31 cellular contexts compared by ENCODE assay signal in genomic region chr10:133618851-133619250, GRCh38. TPM values are rescaled to one million over a fixed set of nuclear protein-coding genes. Genes with fewer than 3 reads are reported as not detected.
"Had no signal": no experiment of that assay in that cellular context is flagged by ENCODE, and none has a peak within 500 bp of the region (broad histone marks: within the 10 kb centered on the region; RNA-seq: fewer than 3 reads in every experiment).

No MANE protein-coding gene starts in this region.

- H3K4me2 ChIP-seq: hepatocyte had no signal

- H3K4me3 ChIP-seq: esophagus muscularis mucosa, gastrocnemius medialis, heart right ventricle, hepatocyte had no signal

- H3K79me2 ChIP-seq: hepatocyte had no signal

- H3K36me3 ChIP-seq: esophagus muscularis mucosa, gastrocnemius medialis, heart right ventricle, WERI-Rb-1 had no signal

- H3K4me1 ChIP-seq: esophagus muscularis mucosa, foreskin keratinocyte, gastrocnemius medialis, heart right ventricle had no signal

- ATAC-seq: activated CD4-positive, CD25-positive, alpha-beta regulatory T cell treated with anti-CD3 and anti-CD28 coated beads, Interleukin-2, amount 50 U/mL, for 24 hours; activated CD8-positive, alpha-beta T cell treated with anti-CD3 and anti-CD28 coated beads for 36 hours; activated T-cell treated with anti-CD3 and anti-CD28 coated beads, Interleukin-2, amount 50 U/mL, for 4 hours; activated T-helper 17 cell treated with anti-CD3 and anti-CD28 coated beads, Interleukin-2, amount 50 U/mL, for 72 hours; effector memory CD8-positive, alpha-beta T cell; foreskin keratinocyte; gastrocnemius medialis; heart right ventricle had no signal

- H2AFZ ChIP-seq: hepatocyte had no signal

- H3K27me3 ChIP-seq: hepatocyte had no signal

- H3K27ac ChIP-seq: esophagus muscularis mucosa, foreskin keratinocyte, gastrocnemius medialis, heart right ventricle, hepatocyte, WERI-Rb-1 had no signal

- H3K9me3 ChIP-seq: esophagus muscularis mucosa, gastrocnemius medialis had no signal

- DNase-seq: activated B cell treated with CpG ODN at 0.5 μM for 24 hours; activated CD4-positive, alpha-beta T cell treated with anti-CD3 and anti-CD28 coated beads for 48 hours; activated CD4-positive, alpha-beta T cell treated with anti-CD3 and anti-CD28 coated beads, Interleukin-2, amount 50 U/mL, for 1 hour; activated CD4-positive, alpha-beta T cell treated with anti-CD3 and anti-CD28 coated beads, Interleukin-2, amount 50 U/mL, for 48 hours; activated CD8-positive, alpha-beta memory T cell treated with anti-CD3 and anti-CD28 coated beads for 24 hours; activated CD8-positive, alpha-beta T cell treated with anti-CD3 and anti-CD28 coated beads for 36 hours; activated effector memory CD4-positive, alpha-beta T cell treated with Interleukin-2 at 50 U/mL for 16 hours; activated gamma-delta T cell treated with Interleukin-2 at 50 U/mL for 16 hours; activated naive CD4-positive, alpha-beta T cell treated with anti-CD3 and anti-CD28 coated beads, Interleukin-2, amount 50 U/mL, for 16 hours; activated naive CD4-positive, alpha-beta T cell treated with Interleukin-2 at 50 U/mL for 16 hours; activated T-cell treated with anti-CD3 and anti-CD28 coated beads, Interleukin-2, amount 50 U/mL, for 4 hours; amniotic stem cell; anterior cingulate cortex; cortex of kidney; dermis blood vessel endothelial cell; effector CD4-positive, alpha-beta T cell; effector memory CD8-positive, alpha-beta T cell; erythroblast; foreskin keratinocyte; gastrocnemius medialis; glutamatergic neuron; heart right ventricle; T1000; WERI-Rb-1 had no signal

RNA-seq across cellular contexts. Expression of gene FRG2B, which starts 7.7 kb away (rescaled TPM):
- total RNA-seq: activated B cell treated with CpG ODN at 0.5 μM for 24 hours; activated CD8-positive, alpha-beta T cell treated with anti-CD3 and anti-CD28 coated beads for 36 hours; astrocyte; chondrocyte; dermis blood vessel endothelial cell; esophagus muscularis mucosa; foreskin keratinocyte; gastrocnemius medialis; heart right ventricle; hepatocyte had no signal
- polyA plus RNA-seq: adipose tissue, foreskin keratinocyte, heart right ventricle, hepatocyte had no signal

RNA-seq across cellular contexts. Expression of gene SYCE1, which starts 53.5 kb away (rescaled TPM):
- total RNA-seq: activated B cell treated with CpG ODN at 0.5 μM for 24 hours; activated CD8-positive, alpha-beta T cell treated with anti-CD3 and anti-CD28 coated beads for 36 hours; dermis blood vessel endothelial cell; hepatocyte had no signal
- polyA plus RNA-seq: foreskin keratinocyte had no signal
